11 cellular contexts compared by ENCODE assay signal in genomic region chr9:86741311-86742215, GRCh38.
DNase-seq lines count a peak whose midpoint lies in the region; ATAC-seq, FAIRE-seq and TF ChIP-seq lines count a peak whose summit lies in the region.
"Had no signal": no experiment of that assay in that cellular context is flagged by ENCODE, and none has a peak within 500 bp of the region (broad histone marks: within the 10 kb centered on the region; RNA-seq: fewer than 3 reads in every experiment).

No MANE protein-coding gene starts in this region.

- H3K36me3 ChIP-seq in bronchial epithelial cell (ENCODE audit: control insufficient read depth, insufficient read depth, low read length): no peaks in the 10 kb centered on the region
- H3K36me3 ChIP-seq in upper lobe of right lung: no peaks in the 10 kb centered on the region
- H3K36me3 ChIP-seq in OCI-LY7 (ENCODE audit: insufficient read depth, low read length): no peaks in the 10 kb centered on the region

- no peaks in the 10 kb centered on the region for H3K79me2 ChIP-seq in OCI-LY7 (ENCODE audit: insufficient read depth, low read depth, low read length)

- CTCF ChIA-PET in OCI-LY7 (lab: Charles Lee; ENCODE audit: unreplicated experiment): no interaction called here

- H3K27ac ChIP-seq in upper lobe of right lung: no peak overlapping the region
- no peak overlapping the region for H3K27ac ChIP-seq in OCI-LY7 (ENCODE audit: low read depth, low read length, poor library complexity, severe bottlenecking)

- H3K4me2 ChIP-seq in OCI-LY7 (ENCODE audit: low read length): no peak overlapping the region

- BruUV-seq in OCI-LY7 (replicated peaks; lab: Mats Ljungman, UMichigan): no TSS peak

- no peaks in the 10 kb centered on the region for H4K20me1 ChIP-seq in OCI-LY7 (ENCODE audit: insufficient read depth, low read length)

- no peaks in the 10 kb centered on the region for H3K9me2 ChIP-seq in OCI-LY7 (ENCODE audit: insufficient read depth, low read length)

- peak; percentile 90 for ATAC-seq in Right ventricle myocardium inferior
- ATAC-seq in upper lobe of right lung: peak; percentile 62
- ATAC-seq in HG02759 (IDR thresholded peaks at IDR 0.05; ENCODE audit: unreplicated experiment): no peak
- ATAC-seq: natural killer cell treated with Interleukin-12 subunit alpha and Interleukin-12 subunit beta and Interleukin-15 and Interleukin-18, amount 100 ng/mL, for 72 hours had no signal

- intact Hi-C loops in Right ventricle myocardium inferior (cut with DNase I) (no loop called here), cardiac septum (cut with DNase I) (loop anchor here (10.0 kb wide), 1 partner anchor 53 kb away; no protein-coding TSS in a partner anchor), upper lobe of right lung (cut with DNase I) (no loop called here), OCI-LY7 (cut with micrococcal nuclease; ENCODE audit: unreplicated experiment) (no loop called here)

- TF ChIP-seq CTCF in bronchial epithelial cell (IDR thresholded peaks at IDR 0.05; ENCODE audit: insufficient read depth, low read length, severe bottlenecking) (no peak), upper lobe of right lung (IDR thresholded peaks at IDR 0.05) (no peak), OCI-LY7 (conservative IDR thresholded peaks at IDR 0.05; ENCODE audit: low read length) (no peak)

- H2AFZ ChIP-seq in OCI-LY7 (ENCODE audit: low read length): no peak overlapping the region

- H3K4me1 ChIP-seq in upper lobe of right lung: no peaks in the 10 kb centered on the region
- no peaks in the 10 kb centered on the region for H3K4me1 ChIP-seq in OCI-LY7 (ENCODE audit: insufficient read depth, low read length, poor library complexity, severe bottlenecking)

- H3K4me3 ChIP-seq in bronchial epithelial cell (ENCODE audit: low read depth, low read length) (no peak overlapping the region), upper lobe of right lung (no peak overlapping the region), OCI-LY7 (ENCODE audit: low read depth, low read length, poor library complexity, severe bottlenecking) (no peak overlapping the region)

- DNase-seq in Right ventricle myocardium inferior (ENCODE audit: missing footprints) (no peak), cardiac septum (ENCODE audit: low spot score) (no peak), bronchial epithelial cell (ENCODE audit: low read depth) (peak; percentile 100), iris pigment epithelial cell (ENCODE audit: low read depth) (peak; percentile 82), upper lobe of right lung (no peak), NCI-H748 treated with DMSO at 0.1 percent for 48 hours (lab: John Stamatoyannopoulos, UW) (no peak), OCI-LY7 (ENCODE audit: low spot score) (no peak)
- DNase-seq: NCI-H510A; stimulated activated CD4-positive, alpha-beta T cell treated with anti-CD3 and anti-CD28 coated beads, Interleukin-4, amount 100 ng/mL, for 24 hours had no signal

- FAIRE-seq in bronchial epithelial cell (lab: Jason Lieb, UNC): peak; percentile 86

- H3K27me3 ChIP-seq in bronchial epithelial cell (ENCODE audit: control insufficient read depth, insufficient read depth, low read length): no peaks in the 10 kb centered on the region
- H3K27me3 ChIP-seq in upper lobe of right lung: no peaks in the 10 kb centered on the region

- H3K9me3 ChIP-seq in upper lobe of right lung (no peaks in the 10 kb centered on the region), OCI-LY7 (ENCODE audit: low read length) (no peaks in the 10 kb centered on the region)

- POLR2A ChIA-PET in OCI-LY7 (lab: Charles Lee): no interaction called here

Comparison
In these comparisons a context has a peak if more than half of its experiments do, and no peak if none do; other contexts are left out.
1. DNase-seq: peak in bronchial epithelial cell (single experiment) and iris pigment epithelial cell (single experiment); none in Right ventricle myocardium inferior (single experiment), cardiac septum (single experiment), upper lobe of right lung (single experiment), NCI-H748 treated with DMSO at 0.1 percent for 48 hours (single experiment) and OCI-LY7 (single experiment).